6 cellular contexts compared by ENCODE assay signal in the genomic region with DNA sequence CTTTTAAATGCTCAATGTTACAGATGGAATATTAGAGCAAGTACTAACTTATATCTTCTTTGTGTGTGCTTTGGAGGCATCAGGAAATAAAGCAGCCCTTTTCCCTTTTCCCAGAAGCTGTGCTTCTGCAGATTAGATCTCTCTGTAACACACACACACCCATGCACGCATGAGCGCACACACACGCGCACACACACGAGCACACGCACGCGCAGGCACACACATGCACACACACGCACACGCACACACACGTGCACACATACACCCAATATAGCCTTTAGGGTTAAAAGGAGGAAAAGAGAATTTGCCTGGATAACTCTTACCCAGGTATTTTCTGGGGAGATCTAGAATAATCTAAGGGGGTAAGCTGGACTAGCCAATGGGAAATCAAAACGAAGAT.
"Had no signal": no experiment of that assay in that cellular context is flagged by ENCODE, and none has a peak within 500 bp of the region (broad histone marks: within the 10 kb centered on the region; RNA-seq: fewer than 3 reads in every experiment).

No MANE protein-coding gene starts in this region.

- DNase-seq: GDM1, GF-D8 had no signal

- FAIRE-seq: G401.6, GM12892, GM18507, GM19239 had no signal
